10 cellular contexts compared by ENCODE assay signal in the genomic region with DNA sequence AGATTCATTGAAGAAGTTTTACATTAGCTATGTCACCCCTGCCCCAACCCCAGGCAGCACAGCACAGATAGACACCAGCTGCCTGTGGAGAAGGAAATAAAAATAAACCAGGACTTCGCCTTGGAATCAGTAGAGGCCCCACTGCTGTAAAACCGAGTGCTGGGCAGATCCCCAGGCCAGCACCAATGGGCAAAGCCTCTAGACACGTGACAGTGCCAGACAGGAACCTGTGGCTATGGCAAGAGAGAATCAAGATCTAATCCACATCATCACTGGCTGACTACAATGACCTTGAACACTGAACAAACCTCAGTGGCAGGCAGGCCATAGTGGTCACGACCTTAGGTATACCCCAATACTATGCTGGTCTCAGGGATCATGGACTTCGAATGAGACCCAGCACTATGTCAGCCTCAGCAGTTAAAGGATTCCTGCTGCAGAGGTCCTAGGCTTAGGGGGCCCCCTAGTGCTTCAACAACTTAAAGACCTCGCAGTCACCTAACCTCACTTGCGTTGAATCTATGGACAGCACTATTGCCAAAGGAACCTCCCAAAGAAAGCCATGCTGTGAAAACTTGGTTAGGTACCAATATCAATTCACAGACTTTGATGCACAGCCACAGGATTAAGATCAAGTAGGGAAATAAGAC.
A peak's percentile ranks its signal among the peaks of the same experiment; 100 is the strongest.
DNase-seq lines count a peak whose midpoint lies in the region; ATAC-seq, FAIRE-seq and TF ChIP-seq lines count a peak whose summit lies in the region.
"Had no signal": no experiment of that assay in that cellular context is flagged by ENCODE, and none has a peak within 500 bp of the region (broad histone marks: within the 10 kb centered on the region; RNA-seq: fewer than 3 reads in every experiment).

No MANE protein-coding gene starts in this region.

- H3K9me3 ChIP-seq in breast epithelium = peaks cover 0 to 10% of the 10 kb centered on the region in 2 donors
- no peaks in the 10 kb centered on the region for H3K9me3 ChIP-seq in CD4-positive, alpha-beta memory T cell (ENCODE audit: control insufficient read depth in 1 of 2, low read length in 2 of 2)
- H3K9me3 ChIP-seq: right lobe of liver had no signal

- no peak overlapping the region for H3K4me3 ChIP-seq in breast epithelium
- H3K4me3 ChIP-seq in epithelial cell of esophagus (ENCODE audit: low read length) = no peak overlapping the region
- H3K4me3 ChIP-seq in CD4-positive, alpha-beta memory T cell (ENCODE audit: low read length in 2 of 2) = no peak overlapping the region
- H3K4me3 ChIP-seq: PC-9, right lobe of liver had no signal

- intact Hi-C loops in MCF 10A (cut with micrococcal nuclease) = loop anchor here (1.0 to 5.0 kb wide), 4 partner anchors 406 to 1965 kb away; partner anchors contain the start of gene LINGO2
- intact Hi-C loops in breast epithelium (cut with DNase I; ENCODE audit: low total_unique reads) = no loop called here
- intact Hi-C loops in CD4-positive, alpha-beta memory T cell (cut with micrococcal nuclease) = no loop called here

- no peak overlapping the region for H3K27ac Mint-ChIP-seq in MCF 10A (ENCODE audit: low read depth, unreplicated experiment)
- no peak overlapping the region for H3K27ac Mint-ChIP-seq in CD4-positive, alpha-beta memory T cell

- peak; percentile 73 for DNase-seq in MCF 10A (ENCODE audit: unreplicated experiment)
- DNase-seq in breast epithelium (ENCODE audit: low spot score in 2 of 2) = no peak
- peak; percentile 46 to 77 for DNase-seq in NCI-H526 (lab: John Stamatoyannopoulos, UW)
- DNase-seq in epithelial cell of esophagus (ENCODE audit: low read depth) = peak; percentile 74
- peak; percentile 41 for DNase-seq in urothelium cell line (ENCODE audit: low spot score)
- DNase-seq in CD4-positive, alpha-beta memory T cell = no peak
- DNase-seq: right lobe of liver had no signal

- H3K27ac ChIP-seq in breast epithelium = no peak overlapping the region
- no peak overlapping the region for H3K27ac ChIP-seq in CD4-positive, alpha-beta memory T cell (ENCODE audit: low read depth, low read length)
- H3K27ac ChIP-seq: PC-9, right lobe of liver had no signal

- ATAC-seq in HG03159 (IDR thresholded peaks at IDR 0.05; ENCODE audit: unreplicated experiment) (no peak), GM21723 (IDR thresholded peaks at IDR 0.05; ENCODE audit: unreplicated experiment) (no peak)

- H3K36me3 Mint-ChIP-seq in MCF 10A (ENCODE audit: insufficient read depth, unreplicated experiment) = no peaks in the 10 kb centered on the region
- no peaks in the 10 kb centered on the region for H3K36me3 Mint-ChIP-seq in CD4-positive, alpha-beta memory T cell

- no peaks in the 10 kb centered on the region for H3K36me3 ChIP-seq in breast epithelium
- no peaks in the 10 kb centered on the region for H3K36me3 ChIP-seq in CD4-positive, alpha-beta memory T cell (ENCODE audit: insufficient read depth, low read length)
- H3K36me3 ChIP-seq: right lobe of liver had no signal

- no TSS peak for BruUV-seq in MCF 10A (replicated peaks; lab: Mats Ljungman, UMichigan)

- peaks cover 14% of the 10 kb centered on the region for H3K9me3 Mint-ChIP-seq in MCF 10A (ENCODE audit: unreplicated experiment)
- H3K9me3 Mint-ChIP-seq in CD4-positive, alpha-beta memory T cell = peaks cover 0 to 23% (median 5%) of the 10 kb centered on the region in 8 donors

- no peaks in the 10 kb centered on the region for H3K27me3 Mint-ChIP-seq in MCF 10A (ENCODE audit: insufficient read depth, unreplicated experiment)
- H3K27me3 Mint-ChIP-seq in CD4-positive, alpha-beta memory T cell = no peaks in the 10 kb centered on the region

- TF ChIP-seq CTCF in MCF 10A (IDR thresholded peaks at IDR 0.05; ENCODE audit: unreplicated experiment) (peak; percentile 42), breast epithelium (IDR thresholded peaks at IDR 0.05) (no peak), epithelial cell of esophagus (IDR thresholded peaks at IDR 0.05; ENCODE audit: insufficient read depth, low read depth, low read length, missing control alignments) (peak; percentile 64)

- TF ChIP-seq POLR2A in breast epithelium (IDR thresholded peaks at IDR 0.05) = no peak

- no peaks in the 10 kb centered on the region for H3K4me1 Mint-ChIP-seq in MCF 10A (ENCODE audit: insufficient read depth, unreplicated experiment)
- no peaks in the 10 kb centered on the region for H3K4me1 Mint-ChIP-seq in CD4-positive, alpha-beta memory T cell

- POLR2A ChIA-PET in MCF 10A (lab: Yijun Ruan, JAX) = no interaction called here
- POLR2A ChIA-PET in CD4-positive, alpha-beta memory T cell (lab: Charles Lee; ENCODE audit: partially characterized antibody) = no interaction called here

- H3K4me3 Mint-ChIP-seq in MCF 10A (ENCODE audit: unreplicated experiment) = no peak overlapping the region
- H3K4me3 Mint-ChIP-seq in CD4-positive, alpha-beta memory T cell = no peak overlapping the region

- CTCF ChIA-PET in MCF 10A (lab: Yijun Ruan, JAX) = interaction anchor here (0.7 to 1.7 kb wide), 2 partner anchors 145 to 479 kb away, joined by 3 read pairs; partner anchors contain the start of gene LINGO2
- CTCF ChIA-PET in CD4-positive, alpha-beta memory T cell (lab: Charles Lee; ENCODE audit: partially characterized antibody) = no interaction called here

- peak; percentile 62 for FAIRE-seq in urothelium cell line (lab: Jason Lieb, UNC)

- no peaks in the 10 kb centered on the region for H3K4me1 ChIP-seq in breast epithelium
- no peaks in the 10 kb centered on the region for H3K4me1 ChIP-seq in CD4-positive, alpha-beta memory T cell (ENCODE audit: insufficient read depth, low read length)
- H3K4me1 ChIP-seq: right lobe of liver had no signal

- no peaks in the 10 kb centered on the region for H3K27me3 ChIP-seq in breast epithelium
- H3K27me3 ChIP-seq in CD4-positive, alpha-beta memory T cell (ENCODE audit: insufficient read depth, low read length) = no peaks in the 10 kb centered on the region
- H3K27me3 ChIP-seq: right lobe of liver had no signal

Comparison
In these comparisons a context has a peak if more than half of its experiments do, and no peak if none do; other contexts are left out.
1. DNase-seq: peak in MCF 10A (single experiment), NCI-H526 (2 of 2), epithelial cell of esophagus (single experiment) and urothelium cell line (single experiment); none in breast epithelium (0 of 2) and CD4-positive, alpha-beta memory T cell (0 of 5).
2. CTCF ChIP-seq: peak in MCF 10A (single experiment) and epithelial cell of esophagus (single experiment); none in breast epithelium (0 of 3).